In genomic region chr10:97623277-97623676, GRCh38 we compare ENCODE assay signal across 2 cellular contexts.
TF ChIP-seq lines count a peak whose summit lies in the region.

No MANE protein-coding gene starts in this region.

TF ChIP-seq in HepG2, 621 proteins besides CTCF, POLR2A, EP300 and RAD21 (continues in another document):
- TF ChIP-seq ZNF770 (CRISPR knock-in tag; IDR thresholded peaks at IDR 0.05) = 0 out of 2 replicates have a peak, but pooled peaks have one; percentile 10
- peak; percentile 70; the same call in 1 of the 2 replicates for TF ChIP-seq PAXIP1 (CRISPR knock-in tag; conservative IDR thresholded peaks at IDR 0.05)
- TF ChIP-seq HNF4A (CRISPR knock-in tag; IDR thresholded peaks at IDR 0.05) = peak; percentile 40
- no peak for TF ChIP-seq ZNF331 (CRISPR knock-in tag; IDR thresholded peaks at IDR 0.05)
- TF ChIP-seq REPIN1 (CRISPR knock-in tag; IDR thresholded peaks at IDR 0.05; ENCODE audit: borderline replicate concordance, low read depth) = no peak
- 0 out of 2 replicates have a peak, but pooled peaks have one; percentile 11 for TF ChIP-seq HNF4G (IDR thresholded peaks at IDR 0.05; ENCODE audit: borderline replicate concordance, low read depth, low read length)
- no peak for TF ChIP-seq HNF4G (CRISPR knock-in tag; IDR thresholded peaks at IDR 0.05; ENCODE audit: borderline replicate concordance, low read depth)
- no peak for TF ChIP-seq ATF7-NPFF (CRISPR knock-in tag; IDR thresholded peaks at IDR 0.05; ENCODE audit: low read depth)
- TF ChIP-seq SNRNP70 (IDR thresholded peaks at IDR 0.05; ENCODE audit: low read depth, low read length) = no peak
- TF ChIP-seq ZNF362 (CRISPR knock-in tag; IDR thresholded peaks at IDR 0.05; ENCODE audit: borderline replicate concordance) = peak; percentile 51; the same call in 1 of the 2 replicates
- no peak for TF ChIP-seq ZNF713 (CRISPR knock-in tag; IDR thresholded peaks at IDR 0.05)
- no peak for TF ChIP-seq TEF (CRISPR knock-in tag; IDR thresholded peaks at IDR 0.05)
- TF ChIP-seq THRA (CRISPR knock-in tag; IDR thresholded peaks at IDR 0.05; ENCODE audit: borderline replicate concordance) = peak; percentile 18; the same call in 1 of the 2 replicates
- no peak for TF ChIP-seq ZMAT3 (CRISPR knock-in tag; conservative IDR thresholded peaks at IDR 0.05)
- 0 out of 2 replicates have a peak, but pooled peaks have one; percentile 22 for TF ChIP-seq NR2F6 (IDR thresholded peaks at IDR 0.05)
- 0 out of 2 replicates have a peak, but pooled peaks have one; percentile 13 for TF ChIP-seq NR2F6 (CRISPR knock-in tag; IDR thresholded peaks at IDR 0.05)
- TF ChIP-seq HNF1B (CRISPR knock-in tag; IDR thresholded peaks at IDR 0.05) = peak; percentile 60; the same call in 1 of the 2 replicates

TF ChIP-seq in SK-N-SH, 30 proteins besides CTCF, POLR2A, EP300 and RAD21:
- TF ChIP-seq CHD2 (IDR thresholded peaks at IDR 0.05; ENCODE audit: low read length, partially characterized antibody) (no peak), FOSL2 (IDR thresholded peaks at IDR 0.05; ENCODE audit: borderline replicate concordance, low read depth) (no peak), TAF1 (IDR thresholded peaks at IDR 0.05; ENCODE audit: borderline replicate concordance, low read depth, low read length) (no peak), USF1 (IDR thresholded peaks at IDR 0.05; ENCODE audit: borderline replicate concordance, low read depth) (no peak), IRF3 (IDR thresholded peaks at IDR 0.05; ENCODE audit: low read depth, low read length) (no peak), SIN3A (IDR thresholded peaks at IDR 0.05; ENCODE audit: borderline replicate concordance, low read depth, low read length) (no peak)
